Comparison of ENCODE assay signal across 8 cellular contexts in the genomic region with DNA sequence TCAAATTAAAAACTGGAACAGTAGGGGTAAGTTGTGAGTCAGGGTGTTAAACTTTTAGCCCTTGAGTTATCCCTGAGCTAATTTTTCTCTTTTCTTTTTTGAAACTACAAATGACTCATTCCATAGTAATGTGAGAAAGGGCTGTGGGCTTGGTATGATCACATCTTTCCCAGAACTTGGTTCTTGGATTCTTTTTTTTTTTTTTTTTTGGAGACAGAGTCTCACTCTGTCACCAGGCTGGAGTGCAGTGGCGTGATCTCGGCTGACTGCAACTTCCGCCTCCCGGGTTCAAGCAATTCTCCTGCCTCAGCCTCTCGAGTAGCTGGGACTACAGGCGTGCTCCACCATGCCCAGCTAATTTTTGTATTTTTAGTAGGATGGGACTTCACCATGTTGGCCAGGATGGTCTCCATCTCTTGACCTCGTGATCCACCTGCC. TPM values are rescaled to one million over a fixed set of nuclear protein-coding genes. Genes with fewer than 3 reads are reported as not detected.
A peak's percentile ranks its signal among the peaks of the same experiment; 100 is the strongest.
DNase-seq lines count a peak whose midpoint lies in the region; ATAC-seq, FAIRE-seq and TF ChIP-seq lines count a peak whose summit lies in the region.
"Not testable (repeated sequence)": the region's sequence is repeated elsewhere in the genome, so short reads cannot be mapped to it uniquely, and the experiment has no call there.

No MANE protein-coding gene starts in this region.

- WGBS in A549 (ENCODE audit: missing lambda C conversion rate): 61% methylated on average over 7 of the region's 7 CpGs
- WGBS in lung, 2 donors: 89 to 96% methylated on average over 7 of the region's 7 CpGs
- 47% methylated on average over 7 of the region's 7 CpGs for WGBS in smooth muscle cell (ENCODE audit: low lambda C conversion rate)

- peak overlapping the region; percentile 51 for H3K4me2 ChIP-seq in A549
- H3K4me2 ChIP-seq in smooth muscle cell: peak overlapping the region; percentile 74

- peaks cover 31% of the 10 kb centered on the region for H3K4me1 ChIP-seq in A549
- H3K4me1 ChIP-seq in lung (ENCODE audit: control insufficient read depth in 2 of 2, insufficient read depth in 2 of 2, low read length in 2 of 2); smooth muscle cell (ENCODE audit: low read depth): not testable (repeated sequence)

- TF ChIP-seq CTCF in A549 (IDR thresholded peaks at IDR 0.05); brain (conservative IDR thresholded peaks at IDR 0.05); lung (IDR thresholded peaks at IDR 0.05; ENCODE audit: control extremely low read depth, extremely low read depth); smooth muscle cell (IDR thresholded peaks at IDR 0.05; ENCODE audit: borderline replicate concordance, insufficient read depth, poor library complexity, severe bottlenecking): not testable (repeated sequence)

- not testable (repeated sequence) for H3K9me3 Mint-ChIP-seq in activated T-cell treated with anti-CD3 and anti-CD28 coated beads, Interleukin-2, amount 50 U/mL, for 24 hours; brain

- TF ChIP-seq EP300 in A549 (IDR thresholded peaks at IDR 0.05): not testable (repeated sequence)

- peak overlapping the region; percentile 74 for H3K9ac ChIP-seq in smooth muscle cell (ENCODE audit: low read depth)

- H3K27ac ChIP-seq in A549: peak overlapping the region; percentile 52 to 78
- peak overlapping the region in 1 of 2 donors; percentile 17 for H3K27ac ChIP-seq in lung (ENCODE audit: low read depth in 1 of 2, low read length in 1 of 2)
- peak overlapping the region; percentile 93 for H3K27ac ChIP-seq in smooth muscle cell (ENCODE audit: low read depth)

- peak; percentile 55 to 63 for DNase-seq in A549 (ENCODE audit: low read depth in 1 of 2, low spot score in 1 of 2)
- DNase-seq in GM04504 (ENCODE audit: low read depth): peak; percentile 81
- peak; percentile 82 for DNase-seq in RKO (ENCODE audit: low spot score)
- DNase-seq in activated T-cell treated with anti-CD3 and anti-CD28 coated beads, Interleukin-2, amount 50 U/mL, for 24 hours: peak; percentile 37
- DNase-seq in fibroblast of gingiva (ENCODE audit: low read depth): peak; percentile 76
- not testable (repeated sequence) for DNase-seq in lung (ENCODE audit: low spot score); smooth muscle cell (lab: John Stamatoyannopoulos, UW; ENCODE audit: unreplicated experiment)

- peak overlapping the region; percentile 42 for H3K4me3 Mint-ChIP-seq in activated T-cell treated with anti-CD3 and anti-CD28 coated beads, Interleukin-2, amount 50 U/mL, for 24 hours
- H3K4me3 Mint-ChIP-seq in brain: not testable (repeated sequence)

- TF ChIP-seq POLR2A in A549 (IDR thresholded peaks at IDR 0.05; ENCODE audit: low read length): not testable (repeated sequence)

- H4K20me1 ChIP-seq in smooth muscle cell (ENCODE audit: low read depth): not testable (repeated sequence)

- peak overlapping the region; percentile 95 for H3K27ac Mint-ChIP-seq in activated T-cell treated with anti-CD3 and anti-CD28 coated beads, Interleukin-2, amount 50 U/mL, for 24 hours
- peak overlapping the region in 3 of 5 experiments; percentile 4 to 92 (median 65) for H3K27ac Mint-ChIP-seq in brain

- H2AFZ ChIP-seq in smooth muscle cell (ENCODE audit: low read depth): not testable (repeated sequence)

- CTCF ChIA-PET in A549 (lab: Yijun Ruan, JAX): interaction anchor here (0.6 to 5.0 kb wide), 45 partner anchors 9 to 1331 kb away, joined by 3 to 118 read pairs (median 6); a partner anchor contains a TSS

- H3K36me3 Mint-ChIP-seq in activated T-cell treated with anti-CD3 and anti-CD28 coated beads, Interleukin-2, amount 50 U/mL, for 24 hours (ENCODE audit: low read depth): peaks cover 79% of the 10 kb centered on the region
- peaks cover 37% of the 10 kb centered on the region for H3K36me3 Mint-ChIP-seq in brain

- H3K79me2 ChIP-seq in smooth muscle cell (ENCODE audit: low read depth): not testable (repeated sequence)

- H3F3A ChIP-seq in smooth muscle cell (ENCODE audit: low read depth): peaks cover 16% of the 10 kb centered on the region

- H3K4me3 ChIP-seq in A549, lung, smooth muscle cell: not testable (repeated sequence)

- ATAC-seq in A549: peak; percentile 35 to 66; a peak in 5 of 6 replicates
- ATAC-seq in lung (ENCODE audit: insufficient read depth, low FRiP score): peak; percentile 36

- H3K27me3 Mint-ChIP-seq in activated T-cell treated with anti-CD3 and anti-CD28 coated beads, Interleukin-2, amount 50 U/mL, for 24 hours; brain: not testable (repeated sequence)

- H3K9me3 ChIP-seq in A549; lung (ENCODE audit: control insufficient read depth in 2 of 2, insufficient read depth in 1 of 2, low read length in 1 of 2); smooth muscle cell (replicated peaks; ENCODE audit: low read depth): not testable (repeated sequence)

- not testable (repeated sequence) for TF ChIP-seq RAD21 in A549 (conservative IDR thresholded peaks at IDR 0.05 in 1 of 2, IDR thresholded peaks at IDR 0.05 in 1 of 2)

- FAIRE-seq in A549 (lab: Jason Lieb, UNC): not testable (repeated sequence)

- not testable (repeated sequence) for H3K27me3 ChIP-seq in lung (ENCODE audit: control insufficient read depth, insufficient read depth); smooth muscle cell (ENCODE audit: low read depth)

- H3K36me3 ChIP-seq in lung (ENCODE audit: control insufficient read depth in 2 of 2, insufficient read depth in 2 of 2, low read length in 2 of 2) (peaks cover 13 to 37% of the 10 kb centered on the region in 2 donors), smooth muscle cell (ENCODE audit: low read depth) (peaks cover 17% of the 10 kb centered on the region)

- POLR2A ChIA-PET in A549 (lab: Yijun Ruan, JAX): interaction anchor here (0.7 to 3.0 kb wide), 2 partner anchors 19 to 302 kb away, joined by 6 to 10 read pairs; a partner anchor contains a TSS

- H3K4me1 Mint-ChIP-seq in activated T-cell treated with anti-CD3 and anti-CD28 coated beads, Interleukin-2, amount 50 U/mL, for 24 hours (ENCODE audit: low read depth): peaks cover 47% of the 10 kb centered on the region
- H3K4me1 Mint-ChIP-seq in brain: not testable (repeated sequence)

TF ChIP-seq in A549, 52 proteins besides CTCF, POLR2A, EP300 and RAD21:
- TF ChIP-seq JUNB (IDR thresholded peaks at IDR 0.05): peak; percentile 62
- peak; percentile 65 for TF ChIP-seq FOSL2 (IDR thresholded peaks at IDR 0.05)
- peak; percentile 72 for TF ChIP-seq FOSL2 (CRISPR knock-in tag; IDR thresholded peaks at IDR 0.05)

RNA-seq across cellular contexts. Expression of a gene that starts 18.7 kb away (rescaled TPM):
- polyA plus RNA-seq in A549 (2011; rRNA removed) (21.1 and 33.0 TPM in 2 replicates), A549 (2017; fragmentation: RNase III; extraction: RNeasy Plus Mini Kit Qiagen cat#74134 plus additional on column Dnase treatment) (30.0 to 32.6 TPM (median 31.8 TPM) in 3 replicates), brain (ENCODE audit: insufficient read depth, low read depth, low replicate concordance) (19.9 TPM), lung (10 to 100 TPM; 14.0 to 17.2 TPM), smooth muscle cell (26.2 and 29.7 TPM in 2 replicates)
- 13.0 and 13.6 TPM in 2 replicates for polyA plus RNA-seq in A549 (2012; cell fraction: cytosol; rRNA removed)
- 18.0 and 18.2 TPM in 2 replicates for polyA plus RNA-seq in A549 (2012; cell fraction: nucleus; rRNA removed)
- 7.2 and 11.3 TPM in 2 replicates for polyA minus RNA-seq in A549 (2011; rRNA and poly(A)+ RNA removed)
- total RNA-seq in lung (10 to 100 TPM; 18.5 to 28.6 TPM), smooth muscle cell (27.5 and 28.7 TPM in 2 replicates)

RNA-seq across cellular contexts. Expression of a gene that starts 18.9 kb away (rescaled TPM):
- polyA plus RNA-seq in A549 (2011; rRNA removed) (67.0 and 73.1 TPM in 2 replicates), A549 (2017; fragmentation: RNase III; extraction: RNeasy Plus Mini Kit Qiagen cat#74134 plus additional on column Dnase treatment) (34.5 to 41.2 TPM (median 39.5 TPM) in 3 replicates), brain (ENCODE audit: insufficient read depth, low read depth, low replicate concordance) (24.6 TPM), lung (10 to 100 TPM; 22.0 to 23.8 TPM), smooth muscle cell (18.9 and 27.9 TPM in 2 replicates)
- polyA plus RNA-seq in A549 (2012; cell fraction: cytosol; rRNA removed): 34.5 and 40.3 TPM in 2 replicates
- 43.4 and 61.7 TPM in 2 replicates for polyA plus RNA-seq in A549 (2012; cell fraction: nucleus; rRNA removed)
- polyA minus RNA-seq in A549 (2011; rRNA and poly(A)+ RNA removed): 51.2 and 51.3 TPM in 2 replicates
- total RNA-seq in lung (10 to 100 TPM; 29.7 to 40.0 TPM), smooth muscle cell (27.6 and 29.8 TPM in 2 replicates)

RNA-seq across cellular contexts. Expression of a gene that starts 53.5 kb away (rescaled TPM):
- polyA plus RNA-seq in A549 (2011; rRNA removed) (98.9 and 117 TPM in 2 replicates), A549 (2017; fragmentation: RNase III; extraction: RNeasy Plus Mini Kit Qiagen cat#74134 plus additional on column Dnase treatment) (59.8 to 59.9 TPM (median 59.9 TPM) in 3 replicates), brain (ENCODE audit: insufficient read depth, low read depth, low replicate concordance) (32.6 TPM), lung (10 to 100 TPM; 16.4 to 29.7 TPM), smooth muscle cell (52.7 and 54.0 TPM in 2 replicates)
- polyA plus RNA-seq in A549 (2012; cell fraction: cytosol; rRNA removed): 42.7 and 43.3 TPM in 2 replicates
- polyA plus RNA-seq in A549 (2012; cell fraction: nucleus; rRNA removed): 17.4 and 20.0 TPM in 2 replicates
- 48.4 and 58.1 TPM in 2 replicates for polyA minus RNA-seq in A549 (2011; rRNA and poly(A)+ RNA removed)
- total RNA-seq in lung (10 to 100 TPM; 25.0 to 30.7 TPM), smooth muscle cell (39.0 and 51.6 TPM in 2 replicates)

RNA-seq across cellular contexts. Expression of a gene that starts 53.5 kb away (rescaled TPM):
- 7.2 and 7.8 TPM in 2 replicates for polyA plus RNA-seq in A549 (2011; rRNA removed)
- 2.0 and 2.5 TPM in 2 replicates for polyA plus RNA-seq in A549 (2012; cell fraction: cytosol; rRNA removed)
- 1.2 and 2.4 TPM in 2 replicates for polyA plus RNA-seq in A549 (2012; cell fraction: nucleus; rRNA removed)
- 4.6 to 5.2 TPM (median 4.9 TPM) in 3 replicates for polyA plus RNA-seq in A549 (2017; fragmentation: RNase III; extraction: RNeasy Plus Mini Kit Qiagen cat#74134 plus additional on column Dnase treatment)
- 2.1 and 2.7 TPM in 2 replicates for polyA minus RNA-seq in A549 (2011; rRNA and poly(A)+ RNA removed)
- polyA plus RNA-seq in brain (ENCODE audit: insufficient read depth, low read depth, low replicate concordance): 3.0 TPM
- 10 to 100 TPM in 1 of 2 donors, 1 to 10 TPM in 1; 4.8 to 12.8 TPM for total RNA-seq in lung
- 1 to 10 TPM; 1.8 to 2.2 TPM for polyA plus RNA-seq in lung
- 0.81 and 6.3 TPM in 2 replicates for total RNA-seq in smooth muscle cell
- 1.7 and 3.4 TPM in 2 replicates for polyA plus RNA-seq in smooth muscle cell
